In genomic region chr20:4066551-4066950, GRCh38 we compare ENCODE assay signal across 30 cellular contexts. TPM values are rescaled to one million over a fixed set of nuclear protein-coding genes. Genes with fewer than 3 reads are reported as not detected.
A peak's percentile ranks its signal among the peaks of the same experiment; 100 is the strongest.
DNase-seq lines count a peak whose midpoint lies in the region; ATAC-seq and TF ChIP-seq lines count a peak whose summit lies in the region.
"Had no signal": no experiment of that assay in that cellular context is flagged by ENCODE, and none has a peak within 500 bp of the region (broad histone marks: within the 10 kb centered on the region; RNA-seq: fewer than 3 reads in every experiment).

No MANE protein-coding gene starts in this region.

- no peaks in the 10 kb centered on the region for H3K79me2 ChIP-seq in mammary epithelial cell (ENCODE audit: insufficient read depth, low read length)

- POLR2A ChIA-PET in MCF 10A (lab: Yijun Ruan, JAX) = interaction anchor here (0.6 to 5.2 kb wide), 10 partner anchors 10 to 631 kb away, joined by 3 to 46 read pairs (median 7); no protein-coding TSS in a partner anchor

- no peak for DNase-seq in MCF 10A (ENCODE audit: unreplicated experiment)
- DNase-seq in mammary epithelial cell = no peak
- no peak for DNase-seq in T-helper 2 cell treated with Interferon-gamma antibody and Interleukin-4, amounts not matched to agents 5 μg/mL and 100 μg/mL, for 36 hours (ENCODE audit: low spot score)
- peak; percentile 16 for DNase-seq in mesenteric fat pad (ENCODE audit: low spot score)
- DNase-seq in aorta = no peak
- no peak for DNase-seq in NOMO-1 (lab: John Stamatoyannopoulos, UW; ENCODE audit: unreplicated experiment in 2 of 2)
- DNase-seq: activated CD4-positive, alpha-beta memory T cell treated with anti-CD3 and anti-CD28 coated beads for 36 hours; activated effector memory CD4-positive, alpha-beta T cell treated with anti-CD3 and anti-CD28 coated beads, Interleukin-2, amount 50 U/mL, for 16 hours; Caco-2; DMS79 treated with DMSO at 0.1 percent for 48 hours; effector memory CD8-positive, alpha-beta T cell; gastrocnemius medialis; H7; hypothalamus; left ventricle myocardium superior; NCI-H1436; NCI-H2107; PC-9; posterior cingulate gyrus; right lobe of liver; SHP77 treated with DMSO at 0.1 percent for 48 hours; stimulated activated naive CD4-positive, alpha-beta T cell treated with Interleukin-2 at 50 U/mL for 16 hours; upper lobe of left lung had no signal

- H3K9me3 ChIP-seq in mammary epithelial cell (replicated peaks; ENCODE audit: insufficient read depth, low read length) (peaks cover 5% of the 10 kb centered on the region), aorta (ENCODE audit: control insufficient read depth, low read length) (no peaks in the 10 kb centered on the region)
- H3K9me3 ChIP-seq: Caco-2, gastrocnemius medialis, right lobe of liver, upper lobe of left lung had no signal

- no peak for TF ChIP-seq CTCF in MCF 10A (IDR thresholded peaks at IDR 0.05; ENCODE audit: unreplicated experiment)
- TF ChIP-seq CTCF in mammary epithelial cell (conservative IDR thresholded peaks at IDR 0.05 in 1 of 2, IDR thresholded peaks at IDR 0.05 in 1 of 2; ENCODE audit: extremely low read depth in 1 of 2, insufficient read depth in 1 of 2, low read depth in 1 of 2, low read length in 2 of 2) = no peak

- no peaks in the 10 kb centered on the region for H3K9me3 Mint-ChIP-seq in MCF 10A (ENCODE audit: unreplicated experiment)
- H3K9me3 Mint-ChIP-seq in T-helper 2 cell treated with Interferon-gamma antibody and Interleukin-4, amounts not matched to agents 5 μg/mL and 100 μg/mL, for 36 hours = peaks cover 7% of the 10 kb centered on the region
- no peaks in the 10 kb centered on the region for H3K9me3 Mint-ChIP-seq in activated T-helper 17 cell treated with anti-CD3 and anti-CD28 coated beads, Interleukin-2, amount 50 U/mL, for 72 hours
- H3K9me3 Mint-ChIP-seq: activated CD4-positive, alpha-beta memory T cell treated with anti-CD3 and anti-CD28 coated beads for 36 hours; effector memory CD8-positive, alpha-beta T cell had no signal

- in situ Hi-C loops in mammary epithelial cell (cut with MboI; ENCODE audit: low sequenced_read_pairs in 2 of 2) = no loop called here

- H3K27me3 Mint-ChIP-seq in MCF 10A (ENCODE audit: insufficient read depth, unreplicated experiment) = no peaks in the 10 kb centered on the region
- no peaks in the 10 kb centered on the region for H3K27me3 Mint-ChIP-seq in T-helper 2 cell treated with Interferon-gamma antibody and Interleukin-4, amounts not matched to agents 5 μg/mL and 100 μg/mL, for 36 hours (ENCODE audit: low read depth)
- no peaks in the 10 kb centered on the region for H3K27me3 Mint-ChIP-seq in activated T-helper 17 cell treated with anti-CD3 and anti-CD28 coated beads, Interleukin-2, amount 50 U/mL, for 72 hours
- H3K27me3 Mint-ChIP-seq: activated CD4-positive, alpha-beta memory T cell treated with anti-CD3 and anti-CD28 coated beads for 36 hours; B cell; effector memory CD8-positive, alpha-beta T cell had no signal

- WGBS in mammary epithelial cell (ENCODE audit: low coverage, missing lambda C conversion rate) = 95% methylated on average over 5 of the region's 5 CpGs
- WGBS in aorta, 2 donors = 96 to 97% methylated on average over 5 of the region's 5 CpGs

- H3K4me2 ChIP-seq in mammary epithelial cell (ENCODE audit: insufficient read depth, low read depth, low read length) = no peak overlapping the region
- H3K4me2 ChIP-seq: PC-9 had no signal

- peak overlapping the region; percentile 90 for H3K27ac Mint-ChIP-seq in MCF 10A (ENCODE audit: low read depth, unreplicated experiment)
- H3K27ac Mint-ChIP-seq in T-helper 2 cell treated with Interferon-gamma antibody and Interleukin-4, amounts not matched to agents 5 μg/mL and 100 μg/mL, for 36 hours = peak overlapping the region; percentile 39
- no peak overlapping the region for H3K27ac Mint-ChIP-seq in activated T-helper 17 cell treated with anti-CD3 and anti-CD28 coated beads, Interleukin-2, amount 50 U/mL, for 72 hours
- H3K27ac Mint-ChIP-seq: activated CD4-positive, alpha-beta memory T cell treated with anti-CD3 and anti-CD28 coated beads for 36 hours; B cell had no signal

- H3K36me3 Mint-ChIP-seq in MCF 10A (ENCODE audit: insufficient read depth, unreplicated experiment) = peaks cover 8% of the 10 kb centered on the region
- H3K36me3 Mint-ChIP-seq in T-helper 2 cell treated with Interferon-gamma antibody and Interleukin-4, amounts not matched to agents 5 μg/mL and 100 μg/mL, for 36 hours (ENCODE audit: low read depth) = peaks cover 2% of the 10 kb centered on the region
- no peaks in the 10 kb centered on the region for H3K36me3 Mint-ChIP-seq in activated T-helper 17 cell treated with anti-CD3 and anti-CD28 coated beads, Interleukin-2, amount 50 U/mL, for 72 hours (ENCODE audit: low read depth)
- H3K36me3 Mint-ChIP-seq: activated CD4-positive, alpha-beta memory T cell treated with anti-CD3 and anti-CD28 coated beads for 36 hours; brain had no signal

- H4K20me1 ChIP-seq in mammary epithelial cell (ENCODE audit: insufficient read depth, low read length) = no peaks in the 10 kb centered on the region

- peaks cover 47% of the 10 kb centered on the region for H3K4me1 ChIP-seq in mammary epithelial cell (ENCODE audit: insufficient read depth, low read length)
- peaks cover 3 to 16% of the 10 kb centered on the region in 2 donors for H3K4me1 ChIP-seq in aorta (ENCODE audit: control insufficient read depth in 1 of 2, insufficient read depth in 2 of 2, low read length in 2 of 2)
- H3K4me1 ChIP-seq: Caco-2, right lobe of liver had no signal

- dilution Hi-C loops in mammary epithelial cell (cut with HindIII; ENCODE audit: low sequenced_read_pairs) = no loop called here

- peaks cover 75% of the 10 kb centered on the region for H3K4me1 Mint-ChIP-seq in MCF 10A (ENCODE audit: insufficient read depth, unreplicated experiment)
- H3K4me1 Mint-ChIP-seq in T-helper 2 cell treated with Interferon-gamma antibody and Interleukin-4, amounts not matched to agents 5 μg/mL and 100 μg/mL, for 36 hours (ENCODE audit: low read depth) = peaks cover 55% of the 10 kb centered on the region
- peaks cover 4% of the 10 kb centered on the region for H3K4me1 Mint-ChIP-seq in activated T-helper 17 cell treated with anti-CD3 and anti-CD28 coated beads, Interleukin-2, amount 50 U/mL, for 72 hours
- H3K4me1 Mint-ChIP-seq: B cell had no signal

- H3K27ac ChIP-seq in mammary epithelial cell (ENCODE audit: insufficient read depth, low read depth, low read length) (no peak overlapping the region), aorta (ENCODE audit: low read depth in 1 of 2, low read length in 2 of 2) (peak overlapping the region; percentile 55 to 71)
- H3K27ac ChIP-seq: PC-9, right lobe of liver had no signal

- no peak overlapping the region for H3K4me3 ChIP-seq in mammary epithelial cell (replicated peaks in 1 of 3; ENCODE audit: insufficient read depth in 1 of 3, low read depth in 2 of 3, low read length in 3 of 3)
- H3K4me3 ChIP-seq in aorta (ENCODE audit: low read length in 2 of 2) = no peak overlapping the region
- H3K4me3 ChIP-seq: gastrocnemius medialis, GM12878, PC-9, right lobe of liver, upper lobe of left lung had no signal

- no peak overlapping the region for H3K4me3 Mint-ChIP-seq in MCF 10A (ENCODE audit: unreplicated experiment)
- peak overlapping the region; percentile 20 for H3K4me3 Mint-ChIP-seq in T-helper 2 cell treated with Interferon-gamma antibody and Interleukin-4, amounts not matched to agents 5 μg/mL and 100 μg/mL, for 36 hours
- H3K4me3 Mint-ChIP-seq in activated T-helper 17 cell treated with anti-CD3 and anti-CD28 coated beads, Interleukin-2, amount 50 U/mL, for 72 hours = no peak overlapping the region
- H3K4me3 Mint-ChIP-seq: activated CD4-positive, alpha-beta memory T cell treated with anti-CD3 and anti-CD28 coated beads for 36 hours; B cell; brain; effector memory CD8-positive, alpha-beta T cell had no signal

- BruUV-seq in MCF 10A (replicated peaks; lab: Mats Ljungman, UMichigan) = no TSS peak
- no TSS peak for BruUV-seq in mammary epithelial cell (replicated peaks; lab: Mats Ljungman, UMichigan)

- H3K36me3 ChIP-seq in mammary epithelial cell (ENCODE audit: insufficient read depth, low read length) = no peaks in the 10 kb centered on the region
- H3K36me3 ChIP-seq in aorta (ENCODE audit: control insufficient read depth in 1 of 2, insufficient read depth in 2 of 2, low read length in 1 of 2) = no peaks in the 10 kb centered on the region
- H3K36me3 ChIP-seq: gastrocnemius medialis, right lobe of liver, upper lobe of left lung had no signal

- CTCF ChIA-PET in MCF 10A (lab: Yijun Ruan, JAX) (interaction anchor here (0.5 to 4.5 kb wide), 7 partner anchors 19 to 105 kb away, joined by 3 to 37 read pairs (median 6); no protein-coding TSS in a partner anchor), mammary epithelial cell (lab: Charles Lee; ENCODE audit: low non-redundant PET) (no interaction called here)

- H3K9ac ChIP-seq in mammary epithelial cell (ENCODE audit: insufficient read depth, low read length) = no peak overlapping the region

- H2AFZ ChIP-seq in mammary epithelial cell (ENCODE audit: low read depth, low read length) = no peak overlapping the region
- H2AFZ ChIP-seq: PC-9 had no signal

- intact Hi-C loops in MCF 10A (cut with micrococcal nuclease) (no loop called here), mammary epithelial cell (cut with micrococcal nuclease) (no loop called here), aorta (cut with DNase I) (loop anchor here in 1 of 2 donors (5.0 kb wide), 1 partner anchor 54 kb away; no protein-coding TSS in a partner anchor)

- H3K27me3 ChIP-seq in mammary epithelial cell (ENCODE audit: insufficient read depth, low read length) = no peaks in the 10 kb centered on the region
- no peaks in the 10 kb centered on the region for H3K27me3 ChIP-seq in aorta (ENCODE audit: control insufficient read depth in 1 of 2, insufficient read depth in 2 of 2, low read length in 1 of 2)
- H3K27me3 ChIP-seq: gastrocnemius medialis, right lobe of liver, upper lobe of left lung had no signal

- no peak for ATAC-seq in aorta (ENCODE audit: low FRiP score)
- no peak for ATAC-seq in HG03045 (IDR thresholded peaks at IDR 0.05; ENCODE audit: unreplicated experiment)
- ATAC-seq in activated T-helper 17 cell treated with anti-CD3 and anti-CD28 coated beads, Interleukin-2, amount 50 U/mL, for 72 hours (replicated peaks) = no peak
- ATAC-seq: effector memory CD8-positive, alpha-beta T cell; esophagus mucosa; gastrocnemius medialis; GM12878; HepG2; left ventricle myocardium superior; right lobe of liver had no signal

RNA-seq across cellular contexts. Expression of gene RNF24, which starts 51.2 kb away (rescaled TPM):
- total RNA-seq in MCF 10A (2022) (23.2 and 28.8 TPM in 2 replicates), mammary epithelial cell (10 to 100 TPM in 1 of 2 donors, 1 to 10 TPM in 1; 8.8 to 13.5 TPM), mesenteric fat pad (17.3 TPM), aorta (10 to 100 TPM; 44.5 to 57.6 TPM)
- polyA plus RNA-seq in mammary epithelial cell (5.9 TPM), aorta (10 to 100 TPM in 1 of 2 donors, 1 to 10 TPM in 1; 4.1 to 14.8 TPM)
- polyA minus RNA-seq in mammary epithelial cell = 15.0 TPM
- total RNA-seq in activated T-helper 17 cell treated with anti-CD3 and anti-CD28 coated beads, Interleukin-2, amount 50 U/mL, for 72 hours = 10 to 100 TPM; 20.1 to 47.9 TPM
